In genomic region chr16:57899771-57900661, GRCh38 we compare ENCODE assay signal across 8 cellular contexts.
DNase-seq lines count a peak whose midpoint lies in the region; ATAC-seq lines count a peak whose summit lies in the region.

No MANE protein-coding gene starts in this region.

- no peak for ATAC-seq in GM18520 (IDR thresholded peaks at IDR 0.05; ENCODE audit: unreplicated experiment)

- in situ Hi-C loops in SK-MEL-5 (cut with HindIII; ENCODE audit: low pct_unique_long_range_greater_than_20kb, low sequenced_read_pairs): no loop called here

- intact Hi-C loops in posterior vena cava (cut with DNase I): loop anchor here in 1 of 2 donors (5.0 kb wide), 1 partner anchor 102 kb away; the partner anchor contains the start of genes USB1 and ZNF319

- DNase-seq in EL: peak; percentile 62
- DNase-seq in LoVo (ENCODE audit: low spot score): peak; percentile 56
- DNase-seq in SK-MEL-5 (ENCODE audit: low read depth, low spot score): peak; percentile 69
- peak; percentile 77 for DNase-seq in activated naive CD4-positive, alpha-beta T cell treated with Interleukin-2 at 50 U/mL for 16 hours
- DNase-seq in glomerular visceral epithelial cell (ENCODE audit: extremely low spot score): peak; percentile 73
- DNase-seq in posterior vena cava (ENCODE audit: low spot score): peak; percentile 92
- peak; percentile 81 for DNase-seq in ureter (ENCODE audit: low spot score)
